In genomic region chr10:104254493-104255243, GRCh38 we compare ENCODE assay signal across 1 cellular context.
TF ChIP-seq lines count a peak whose summit lies in the region.

Gene GSTO1 (plus strand): TSS chr10:104254892. CDS start chr10:104254929, 37 bp downstream.

TF ChIP-seq in HepG2, 621 proteins besides CTCF, POLR2A, EP300 and RAD21 (continued from another document and continues in another):
- TF ChIP-seq HNRNPLL (IDR thresholded peaks at IDR 0.05; ENCODE audit: low read depth, low read length, poor library complexity, severe bottlenecking) (peak; percentile 34), ZNF350 (CRISPR knock-in tag; IDR thresholded peaks at IDR 0.05; ENCODE audit: borderline replicate concordance, low read depth) (peak; percentile 43; the same call in 1 of the 2 replicates), ZBTB39 (CRISPR knock-in tag; IDR thresholded peaks at IDR 0.05) (no peak), ZNF552 (CRISPR knock-in tag; IDR thresholded peaks at IDR 0.05; ENCODE audit: borderline replicate concordance) (no peak), ZNF263 (CRISPR knock-in tag; IDR thresholded peaks at IDR 0.05) (no peak), KLF6 (CRISPR knock-in tag; IDR thresholded peaks at IDR 0.05) (no peak), CHCHD3 (CRISPR knock-in tag; IDR thresholded peaks at IDR 0.05) (no peak), ARNT2 (CRISPR knock-in tag; IDR thresholded peaks at IDR 0.05; ENCODE audit: low read depth) (no peak; the same call in 1 of the 2 replicates), ZNF256 (CRISPR knock-in tag; conservative IDR thresholded peaks at IDR 0.05) (no peak), ZNF652 (CRISPR knock-in tag; IDR thresholded peaks at IDR 0.05; ENCODE audit: borderline replicate concordance, low read depth) (no peak), TERF1 (CRISPR knock-in tag; IDR thresholded peaks at IDR 0.05) (no peak), SP4 (CRISPR knock-in tag; IDR thresholded peaks at IDR 0.05) (peak; percentile 27; the same call in 1 of the 2 replicates), PRDM4 (CRISPR knock-in tag; IDR thresholded peaks at IDR 0.05; ENCODE audit: borderline replicate concordance) (no peak), ZNF251 (CRISPR knock-in tag; IDR thresholded peaks at IDR 0.05) (no peak), ZFP91 (CRISPR knock-in tag; IDR thresholded peaks at IDR 0.05; ENCODE audit: borderline replicate concordance) (peak; percentile 68; the same call in 1 of the 2 replicates), TGIF2 (CRISPR knock-in tag; IDR thresholded peaks at IDR 0.05) (0 out of 2 replicates have a peak, but pooled peaks have one; percentile 16), THAP11 (CRISPR knock-in tag; IDR thresholded peaks at IDR 0.05) (peak; percentile 63; the same call in 1 of the 2 replicates), GATAD1 (CRISPR knock-in tag; IDR thresholded peaks at IDR 0.05) (peak; percentile 57; the same call in 1 of the 2 replicates), RCOR2 (CRISPR knock-in tag; IDR thresholded peaks at IDR 0.05) (peak; percentile 6; the same call in 1 of the 2 replicates), ARID4A (CRISPR knock-in tag; IDR thresholded peaks at IDR 0.05; ENCODE audit: borderline replicate concordance) (peak; percentile 49; the same call in 1 of the 2 replicates), CCAR2 (optimal IDR thresholded peaks at IDR 0.05; ENCODE audit: low read depth, low read length) (no peak), KLF16 (CRISPR knock-in tag; IDR thresholded peaks at IDR 0.05) (0 out of 4 replicates have a peak, but pooled peaks of 1 of the 2 experiments have one; percentile 27), ZNF460 (CRISPR knock-in tag; IDR thresholded peaks at IDR 0.05; ENCODE audit: borderline replicate concordance) (no peak), GATA4 (IDR thresholded peaks at IDR 0.05; ENCODE audit: borderline replicate concordance, low read depth) (no peak; the same call in 1 of the 2 replicates), DDIT3 (CRISPR knock-in tag; IDR thresholded peaks at IDR 0.05) (no peak), ZNF543 (CRISPR knock-in tag; IDR thresholded peaks at IDR 0.05) (peak; percentile 54), ZNF703 (CRISPR knock-in tag; IDR thresholded peaks at IDR 0.05; ENCODE audit: borderline replicate concordance) (0 out of 2 replicates have a peak, but pooled peaks have one; percentile 65), HMG20A (CRISPR knock-in tag; IDR thresholded peaks at IDR 0.05; ENCODE audit: borderline replicate concordance) (no peak; the same call in 1 of the 2 replicates)
- TF ChIP-seq, protein P1, sequence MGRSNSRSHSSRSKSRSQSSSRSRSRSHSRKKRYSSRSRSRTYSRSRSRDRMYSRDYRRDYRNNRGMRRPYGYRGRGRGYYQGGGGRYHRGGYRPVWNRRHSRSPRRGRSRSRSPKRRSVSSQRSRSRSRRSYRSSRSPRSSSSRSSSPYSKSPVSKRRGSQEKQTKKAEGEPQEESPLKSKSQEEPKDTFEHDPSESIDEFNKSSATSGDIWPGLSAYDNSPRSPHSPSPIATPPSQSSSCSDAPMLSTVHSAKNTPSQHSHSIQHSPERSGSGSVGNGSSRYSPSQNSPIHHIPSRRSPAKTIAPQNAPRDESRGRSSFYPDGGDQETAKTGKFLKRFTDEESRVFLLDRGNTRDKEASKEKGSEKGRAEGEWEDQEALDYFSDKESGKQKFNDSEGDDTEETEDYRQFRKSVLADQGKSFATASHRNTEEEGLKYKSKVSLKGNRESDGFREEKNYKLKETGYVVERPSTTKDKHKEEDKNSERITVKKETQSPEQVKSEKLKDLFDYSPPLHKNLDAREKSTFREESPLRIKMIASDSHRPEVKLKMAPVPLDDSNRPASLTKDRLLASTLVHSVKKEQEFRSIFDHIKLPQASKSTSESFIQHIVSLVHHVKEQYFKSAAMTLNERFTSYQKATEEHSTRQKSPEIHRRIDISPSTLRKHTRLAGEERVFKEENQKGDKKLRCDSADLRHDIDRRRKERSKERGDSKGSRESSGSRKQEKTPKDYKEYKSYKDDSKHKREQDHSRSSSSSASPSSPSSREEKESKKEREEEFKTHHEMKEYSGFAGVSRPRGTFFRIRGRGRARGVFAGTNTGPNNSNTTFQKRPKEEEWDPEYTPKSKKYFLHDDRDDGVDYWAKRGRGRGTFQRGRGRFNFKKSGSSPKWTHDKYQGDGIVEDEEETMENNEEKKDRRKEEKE (IDR thresholded peaks at IDR 0.05): no peak
- TF ChIP-seq, protein P2, sequence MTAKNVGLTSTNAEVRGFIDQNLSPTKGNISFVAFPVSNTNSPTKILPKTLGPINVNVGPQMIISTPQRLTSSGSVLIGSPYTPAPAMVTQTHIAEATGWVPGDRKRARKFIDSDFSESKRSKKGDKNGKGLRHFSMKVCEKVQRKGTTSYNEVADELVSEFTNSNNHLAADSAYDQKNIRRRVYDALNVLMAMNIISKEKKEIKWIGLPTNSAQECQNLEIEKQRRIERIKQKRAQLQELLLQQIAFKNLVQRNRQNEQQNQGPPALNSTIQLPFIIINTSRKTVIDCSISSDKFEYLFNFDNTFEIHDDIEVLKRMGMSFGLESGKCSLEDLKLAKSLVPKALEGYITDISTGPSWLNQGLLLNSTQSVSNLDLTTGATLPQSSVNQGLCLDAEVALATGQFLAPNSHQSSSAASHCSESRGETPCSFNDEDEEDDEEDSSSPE (CRISPR knock-in tag; IDR thresholded peaks at IDR 0.05): peak; percentile 56
- TF ChIP-seq, protein P3, sequence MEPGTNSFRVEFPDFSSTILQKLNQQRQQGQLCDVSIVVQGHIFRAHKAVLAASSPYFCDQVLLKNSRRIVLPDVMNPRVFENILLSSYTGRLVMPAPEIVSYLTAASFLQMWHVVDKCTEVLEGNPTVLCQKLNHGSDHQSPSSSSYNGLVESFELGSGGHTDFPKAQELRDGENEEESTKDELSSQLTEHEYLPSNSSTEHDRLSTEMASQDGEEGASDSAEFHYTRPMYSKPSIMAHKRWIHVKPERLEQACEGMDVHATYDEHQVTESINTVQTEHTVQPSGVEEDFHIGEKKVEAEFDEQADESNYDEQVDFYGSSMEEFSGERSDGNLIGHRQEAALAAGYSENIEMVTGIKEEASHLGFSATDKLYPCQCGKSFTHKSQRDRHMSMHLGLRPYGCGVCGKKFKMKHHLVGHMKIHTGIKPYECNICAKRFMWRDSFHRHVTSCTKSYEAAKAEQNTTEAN (CRISPR knock-in tag; conservative IDR thresholded peaks at IDR 0.05): no peak
- TF ChIP-seq, protein P4, sequence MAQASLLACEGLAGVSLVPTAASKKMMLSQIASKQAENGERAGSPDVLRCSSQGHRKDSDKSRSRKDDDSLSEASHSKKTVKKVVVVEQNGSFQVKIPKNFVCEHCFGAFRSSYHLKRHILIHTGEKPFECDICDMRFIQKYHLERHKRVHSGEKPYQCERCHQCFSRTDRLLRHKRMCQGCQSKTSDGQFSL (CRISPR knock-in tag; IDR thresholded peaks at IDR 0.05): no peak
- TF ChIP-seq, protein P5, sequence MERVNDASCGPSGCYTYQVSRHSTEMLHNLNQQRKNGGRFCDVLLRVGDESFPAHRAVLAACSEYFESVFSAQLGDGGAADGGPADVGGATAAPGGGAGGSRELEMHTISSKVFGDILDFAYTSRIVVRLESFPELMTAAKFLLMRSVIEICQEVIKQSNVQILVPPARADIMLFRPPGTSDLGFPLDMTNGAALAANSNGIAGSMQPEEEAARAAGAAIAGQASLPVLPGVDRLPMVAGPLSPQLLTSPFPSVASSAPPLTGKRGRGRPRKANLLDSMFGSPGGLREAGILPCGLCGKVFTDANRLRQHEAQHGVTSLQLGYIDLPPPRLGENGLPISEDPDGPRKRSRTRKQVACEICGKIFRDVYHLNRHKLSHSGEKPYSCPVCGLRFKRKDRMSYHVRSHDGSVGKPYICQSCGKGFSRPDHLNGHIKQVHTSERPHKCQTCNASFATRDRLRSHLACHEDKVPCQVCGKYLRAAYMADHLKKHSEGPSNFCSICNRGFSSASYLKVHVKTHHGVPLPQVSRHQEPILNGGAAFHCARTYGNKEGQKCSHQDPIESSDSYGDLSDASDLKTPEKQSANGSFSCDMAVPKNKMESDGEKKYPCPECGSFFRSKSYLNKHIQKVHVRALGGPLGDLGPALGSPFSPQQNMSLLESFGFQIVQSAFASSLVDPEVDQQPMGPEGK (CRISPR knock-in tag; IDR thresholded peaks at IDR 0.05): no peak; the same call in none of the 2 replicates
